Comparison of ENCODE assay signal across 20 cellular contexts in genomic region chr7:102942181-102942882, GRCh38. TPM values are rescaled to one million over a fixed set of nuclear protein-coding genes. Genes with fewer than 3 reads are reported as not detected.
DNase-seq lines count a peak whose midpoint lies in the region; ATAC-seq and TF ChIP-seq lines count a peak whose summit lies in the region.
"Had no signal": no experiment of that assay in that cellular context is flagged by ENCODE, and none has a peak within 500 bp of the region (broad histone marks: within the 10 kb centered on the region; RNA-seq: fewer than 3 reads in every experiment).

No MANE protein-coding gene starts in this region.

- H3K27ac ChIP-seq in liver (ENCODE audit: low read depth in 1 of 2, low read length in 2 of 2) (no peak overlapping the region), right lobe of liver (no peak overlapping the region), ectodermal cell (ENCODE audit: insufficient read depth, low read depth, low read length, poor library complexity, severe bottlenecking) (peak overlapping the region; percentile 31), mesendoderm (ENCODE audit: low read depth, low read length) (no peak overlapping the region)
- H3K27ac ChIP-seq: HL-60, RWPE1 had no signal

- H3K27me3 ChIP-seq in liver (ENCODE audit: control insufficient read depth in 4 of 4, insufficient read depth in 4 of 4, low read length in 3 of 4) (no peaks in the 10 kb centered on the region), right lobe of liver (no peaks in the 10 kb centered on the region), ectodermal cell (ENCODE audit: control insufficient read depth, insufficient read depth, low read length, poor library complexity, severe bottlenecking) (no peaks in the 10 kb centered on the region), mesendoderm (ENCODE audit: insufficient read depth, low read length, poor library complexity) (no peaks in the 10 kb centered on the region)

- H3K36me3 ChIP-seq in liver (ENCODE audit: control insufficient read depth in 4 of 4, insufficient read depth in 3 of 4, low read depth in 1 of 4, low read length in 3 of 4) (no peaks in the 10 kb centered on the region), right lobe of liver (no peaks in the 10 kb centered on the region), ectodermal cell (ENCODE audit: control insufficient read depth, insufficient read depth, low read length) (no peaks in the 10 kb centered on the region), mesendoderm (ENCODE audit: control insufficient read depth, insufficient read depth, low read length) (no peaks in the 10 kb centered on the region)

- TF ChIP-seq POLR2A in right lobe of liver (IDR thresholded peaks at IDR 0.05) = no peak

- no peak overlapping the region for H3K4me3 ChIP-seq in liver (ENCODE audit: low read depth in 1 of 3, low read length in 3 of 3)
- no peak overlapping the region for H3K4me3 ChIP-seq in right lobe of liver
- no peak overlapping the region for H3K4me3 ChIP-seq in ectodermal cell (ENCODE audit: insufficient read depth, low read depth, low read length)
- H3K4me3 ChIP-seq in mesendoderm (ENCODE audit: low read length) = no peak overlapping the region

- H2AK5ac ChIP-seq in mesendoderm (ENCODE audit: low read length) = no peak overlapping the region

- H3K27me3 Mint-ChIP-seq in activated naive CD8-positive, alpha-beta T cell treated with anti-CD3 and anti-CD28 coated beads for 36 hours = no peaks in the 10 kb centered on the region
- H3K27me3 Mint-ChIP-seq: brain; dendritic cell treated with granulocyte-macrophage colony-stimulating factor and Interleukin-4, amounts not matched to agents 40 ng/mL and 50 ng/mL, for 4 days; IgD-negative memory B cell had no signal

- H2BK15ac ChIP-seq in mesendoderm (replicated peaks; ENCODE audit: low read depth) = peak overlapping the region; percentile 19

- no peak overlapping the region for H3K4ac ChIP-seq in mesendoderm (ENCODE audit: low read depth, low read length)

- H3K9me3 Mint-ChIP-seq in activated naive CD8-positive, alpha-beta T cell treated with anti-CD3 and anti-CD28 coated beads for 36 hours = no peaks in the 10 kb centered on the region
- H3K9me3 Mint-ChIP-seq: activated naive CD4-positive, alpha-beta T cell treated with anti-CD3 and anti-CD28 coated beads, Interleukin-2, amount 50 U/mL, for 72 hours; brain; dendritic cell treated with granulocyte-macrophage colony-stimulating factor and Interleukin-4, amounts not matched to agents 40 ng/mL and 50 ng/mL, for 4 days; neural crest cell had no signal

- no peaks in the 10 kb centered on the region for H3K79me2 ChIP-seq in mesendoderm (ENCODE audit: control insufficient read depth, insufficient read depth, low read length)

- intact Hi-C loops in right lobe of liver (cut with DNase I) = no loop called here

- no peak overlapping the region for H3K18ac ChIP-seq in mesendoderm (ENCODE audit: low read length)

- H4K8ac ChIP-seq in mesendoderm (ENCODE audit: low read depth, low read length) = no peak overlapping the region

- TF ChIP-seq CTCF in liver (IDR thresholded peaks at IDR 0.05; ENCODE audit: low read depth, low read length, missing input control) (no peak), right lobe of liver (IDR thresholded peaks at IDR 0.05) (no peak)

- H3K23ac ChIP-seq in mesendoderm (ENCODE audit: low read length) = no peak overlapping the region

- no peak overlapping the region for H3K4me3 Mint-ChIP-seq in activated naive CD8-positive, alpha-beta T cell treated with anti-CD3 and anti-CD28 coated beads for 36 hours
- H3K4me3 Mint-ChIP-seq: brain; dendritic cell treated with granulocyte-macrophage colony-stimulating factor and Interleukin-4, amounts not matched to agents 40 ng/mL and 50 ng/mL, for 4 days; IgD-negative memory B cell; neural crest cell had no signal

- no peaks in the 10 kb centered on the region for H3K79me1 ChIP-seq in mesendoderm (ENCODE audit: low read length)

- no peak for DNase-seq in right lobe of liver
- DNase-seq in mesendoderm = no peak
- DNase-seq in activated naive CD8-positive, alpha-beta T cell treated with anti-CD3 and anti-CD28 coated beads for 36 hours = no peak
- DNase-seq in NK-92 treated with Interleukin-12 subunit alpha and Interleukin-12 subunit beta, amount 100 ng/mL, for 24 hours (lab: John Stamatoyannopoulos, UW) = no peak
- DNase-seq: activated T-cell treated with anti-CD3 and anti-CD28 coated beads, Interleukin-2, amount 50 U/mL, for 48 hours; Caco-2; NCI-H1417 treated with DMSO at 0.1 percent for 48 hours; NCI-H524 had no signal

- H3K9ac ChIP-seq in liver (ENCODE audit: low read depth in 1 of 2, low read length in 2 of 2) (no peak overlapping the region), mesendoderm (ENCODE audit: low read length) (no peak overlapping the region)

- no peak overlapping the region for H3K4me2 ChIP-seq in mesendoderm (ENCODE audit: low read length)

- H3K56ac ChIP-seq in mesendoderm (ENCODE audit: low read length) = no peak overlapping the region

- no peak overlapping the region for H2BK5ac ChIP-seq in mesendoderm (ENCODE audit: low read length)

- ATAC-seq in right lobe of liver = no peak
- ATAC-seq in GM21381 (IDR thresholded peaks at IDR 0.05; ENCODE audit: unreplicated experiment) = no peak
- ATAC-seq in GM19397 (IDR thresholded peaks at IDR 0.05; ENCODE audit: unreplicated experiment) = no peak
- ATAC-seq: activated naive CD4-positive, alpha-beta T cell treated with anti-CD3 and anti-CD28 coated beads, Interleukin-2, amount 50 U/mL, for 72 hours had no signal

- H3K4me1 ChIP-seq in liver (ENCODE audit: control insufficient read depth in 4 of 4, insufficient read depth in 4 of 4, low read length in 3 of 4) (no peaks in the 10 kb centered on the region), right lobe of liver (no peaks in the 10 kb centered on the region), ectodermal cell (ENCODE audit: control insufficient read depth, insufficient read depth, low read length) (peaks cover 18% of the 10 kb centered on the region), mesendoderm (ENCODE audit: control insufficient read depth, low read depth, low read length) (peaks cover 11% of the 10 kb centered on the region)

- TF ChIP-seq RAD21 in liver (IDR thresholded peaks at IDR 0.05) = no peak

- no peaks in the 10 kb centered on the region for H3K36me3 Mint-ChIP-seq in activated naive CD8-positive, alpha-beta T cell treated with anti-CD3 and anti-CD28 coated beads for 36 hours
- H3K36me3 Mint-ChIP-seq: activated naive CD4-positive, alpha-beta T cell treated with anti-CD3 and anti-CD28 coated beads, Interleukin-2, amount 50 U/mL, for 72 hours; IgD-negative memory B cell had no signal

- H2BK120ac ChIP-seq in mesendoderm (ENCODE audit: low read depth, low read length) = no peak overlapping the region

- H3K27ac Mint-ChIP-seq in activated naive CD8-positive, alpha-beta T cell treated with anti-CD3 and anti-CD28 coated beads for 36 hours = no peak overlapping the region
- H3K27ac Mint-ChIP-seq: activated naive CD4-positive, alpha-beta T cell treated with anti-CD3 and anti-CD28 coated beads, Interleukin-2, amount 50 U/mL, for 72 hours; brain; dendritic cell treated with granulocyte-macrophage colony-stimulating factor and Interleukin-4, amounts not matched to agents 40 ng/mL and 50 ng/mL, for 4 days; IgD-negative memory B cell had no signal

- H3K9me3 ChIP-seq in liver (ENCODE audit: control insufficient read depth in 4 of 4, low read length in 3 of 4) = no peaks in the 10 kb centered on the region
- no peaks in the 10 kb centered on the region for H3K9me3 ChIP-seq in right lobe of liver
- H3K9me3 ChIP-seq in ectodermal cell (ENCODE audit: control insufficient read depth, low read length) = no peaks in the 10 kb centered on the region
- H3K9me3 ChIP-seq: Caco-2 had no signal

- H3K4me1 Mint-ChIP-seq in activated naive CD8-positive, alpha-beta T cell treated with anti-CD3 and anti-CD28 coated beads for 36 hours = no peaks in the 10 kb centered on the region
- H3K4me1 Mint-ChIP-seq: IgD-negative memory B cell had no signal

- H4K5ac ChIP-seq in mesendoderm (ENCODE audit: low read length) = no peak overlapping the region

- 79% methylated on average over 4 of the region's 4 CpGs for WGBS in liver
- 71% methylated on average over 4 of the region's 4 CpGs for WGBS in right lobe of liver (ENCODE audit: insufficient coverage, low coverage, low lambda C conversion rate, missing lambda C conversion rate)
- WGBS in ectodermal cell, 2 experiments = 48 to 54% methylated on average over 2 to 4 of the region's 4 CpGs
- WGBS in mesendoderm (ENCODE audit: extremely low coverage, insufficient coverage, low lambda C conversion rate) = no CpG with 5 or more reads among the region's 4 CpGs

TF ChIP-seq in liver, 16 proteins besides CTCF, POLR2A, EP300 and RAD21 (continues in another document):
- TF ChIP-seq HNF4A (conservative IDR thresholded peaks at IDR 0.05) (no peak), TAF1 (conservative IDR thresholded peaks at IDR 0.05) (no peak), FOXA2 (IDR thresholded peaks at IDR 0.05) (no peak), JUND (IDR thresholded peaks at IDR 0.05) (no peak)

RNA-seq across cellular contexts. Expression of gene LRRC17, which starts 29.5 kb away (rescaled TPM):
- 10 to 100 TPM in 1 of 2 donors, 1 to 10 TPM in 1; 1.6 to 11.3 TPM for total RNA-seq in liver
- 1 to 10 TPM; 1.1 to 1.3 TPM for polyA plus RNA-seq in liver
- total RNA-seq in right lobe of liver = 1 to 10 TPM in 3 of 6 experiments, under 1 TPM in 3; 0.64 to 1.8 (median 1.3) TPM
- polyA plus RNA-seq in ectodermal cell (2013, experiment 1 of 4) = 15.6 TPM
- polyA plus RNA-seq in ectodermal cell (2013, experiment 2 of 4) = 9.6 TPM
- 9.7 TPM for polyA plus RNA-seq in ectodermal cell (2013, experiment 3 of 4)
- polyA plus RNA-seq in ectodermal cell (2013, experiment 4 of 4) = 12.3 TPM
- polyA plus RNA-seq in mesendoderm (2013, experiment 1 of 2) = 5.3 TPM
- 6.0 TPM for polyA plus RNA-seq in mesendoderm (2013, experiment 2 of 2)
- not detected for total RNA-seq in activated naive CD8-positive, alpha-beta T cell treated with anti-CD3 and anti-CD28 coated beads for 36 hours
- total RNA-seq: activated CD8-positive, alpha-beta memory T cell treated with anti-CD3 and anti-CD28 coated beads for 36 hours; activated naive CD4-positive, alpha-beta T cell treated with anti-CD3 and anti-CD28 coated beads, Interleukin-2, amount 50 U/mL, for 72 hours had no signal
- polyA plus RNA-seq: IgD-negative memory B cell had no signal
